23 cellular contexts compared by ENCODE assay signal in the genomic region with DNA sequence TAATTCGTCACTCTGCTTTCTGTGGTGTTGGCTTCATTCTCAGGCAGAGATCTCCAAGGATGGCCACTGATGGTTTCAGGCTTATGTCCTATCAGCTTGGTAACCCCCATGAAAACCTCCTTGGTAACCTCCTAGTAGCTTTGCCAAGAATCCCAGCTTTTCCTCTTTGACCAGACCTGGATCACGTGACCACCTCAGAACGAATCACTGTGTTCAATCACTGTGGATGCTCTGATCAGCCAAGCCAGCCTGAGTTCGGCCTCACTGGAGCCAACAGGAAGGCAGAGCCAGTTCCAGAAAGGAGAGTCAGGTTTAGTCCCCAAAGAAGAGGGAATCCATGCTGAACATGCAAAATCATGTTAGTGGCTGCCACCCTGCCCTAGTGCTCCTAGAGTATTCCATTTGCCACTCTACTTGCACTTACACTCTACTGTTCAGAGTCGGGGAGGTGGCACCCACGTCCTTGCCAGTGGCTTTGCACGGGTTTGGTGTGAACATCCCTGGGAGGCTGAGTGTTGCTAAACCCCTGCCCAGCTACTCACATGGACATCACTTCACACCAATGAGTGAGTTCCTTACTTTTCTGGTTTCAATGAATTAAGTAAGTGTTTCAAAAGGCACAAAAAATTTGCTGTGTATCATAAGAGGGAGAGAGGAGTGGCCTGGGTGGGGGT. TPM values are rescaled to one million over a fixed set of nuclear protein-coding genes. Genes with fewer than 3 reads are reported as not detected.
DNase-seq lines count a peak whose midpoint lies in the region; ATAC-seq lines count a peak whose summit lies in the region.
"Had no signal": no experiment of that assay in that cellular context is flagged by ENCODE, and none has a peak within 500 bp of the region (broad histone marks: within the 10 kb centered on the region; RNA-seq: fewer than 3 reads in every experiment).

No MANE protein-coding gene starts in this region.

- no peak for DNase-seq in stimulated activated naive CD8-positive, alpha-beta T cell treated with anti-CD3 and anti-CD28 coated beads, Interleukin-15, Interleukin-2, amounts not matched to agents 100 U/mL and 50 U/mL, for 24 hours
- peak; percentile 62 for DNase-seq in SK-N-DZ (ENCODE audit: low spot score)
- peak; percentile 7 for DNase-seq in fibroblast of peridontal ligament (ENCODE audit: extremely low read depth)
- DNase-seq in activated CD4-positive, CD25-positive, alpha-beta regulatory T cell (lab: John Stamatoyannopoulos, UW): no peak
- DNase-seq: activated CD4-positive, alpha-beta T cell treated with anti-CD3 and anti-CD28 coated beads, Interleukin-2, amount 50 U/mL, for 48 hours; activated naive CD8-positive, alpha-beta T cell treated with anti-CD3 and anti-CD28 coated beads, Interleukin-2, amount 50 U/mL, for 24 hours; Caco-2; cerebellar nuclear complex; effector memory CD4-positive, alpha-beta T cell; KBM-7; MV-4-11; NCI-H1930; NCI-H2227 treated with DMSO at 0.1 percent for 48 hours; NCI-H774; Peyer's patch; right cardiac atrium had no signal

- H3K27ac Mint-ChIP-seq in stimulated activated naive CD8-positive, alpha-beta T cell treated with anti-CD3 and anti-CD28 coated beads, Interleukin-15, Interleukin-2, amounts not matched to agents 100 ng/mL and 50 ng/mL, for 24 hours: peak overlapping the region; percentile 31
- H3K27ac Mint-ChIP-seq: activated naive CD8-positive, alpha-beta T cell treated with anti-CD3 and anti-CD28 coated beads, Interleukin-2, amount 50 U/mL, for 24 hours; T-helper 2 cell treated with Interferon-gamma antibody and Interleukin-4, amounts not matched to agents 5 μg/mL and 100 μg/mL, for 36 hours; type B pancreatic cell had no signal

- ATAC-seq in stimulated activated naive CD8-positive, alpha-beta T cell treated with anti-CD3 and anti-CD28 coated beads, Interleukin-15, Interleukin-2, amounts not matched to agents 100 U/mL and 50 U/mL, for 24 hours: no peak
- ATAC-seq in GM19023 (IDR thresholded peaks at IDR 0.05; ENCODE audit: unreplicated experiment) (no peak), GM19452 (IDR thresholded peaks at IDR 0.05; ENCODE audit: unreplicated experiment) (no peak), HG03521 (IDR thresholded peaks at IDR 0.05; ENCODE audit: unreplicated experiment) (no peak)
- ATAC-seq: activated naive CD8-positive, alpha-beta T cell treated with anti-CD3 and anti-CD28 coated beads, Interleukin-2, amount 50 U/mL, for 24 hours; esophagus mucosa; right cardiac atrium had no signal

- no peaks in the 10 kb centered on the region for H3K36me3 Mint-ChIP-seq in stimulated activated naive CD8-positive, alpha-beta T cell treated with anti-CD3 and anti-CD28 coated beads, Interleukin-15, Interleukin-2, amounts not matched to agents 100 ng/mL and 50 ng/mL, for 24 hours (ENCODE audit: low read depth)
- H3K36me3 Mint-ChIP-seq: type B pancreatic cell had no signal

- no peak overlapping the region for H3K4me3 Mint-ChIP-seq in stimulated activated naive CD8-positive, alpha-beta T cell treated with anti-CD3 and anti-CD28 coated beads, Interleukin-15, Interleukin-2, amounts not matched to agents 100 ng/mL and 50 ng/mL, for 24 hours
- H3K4me3 Mint-ChIP-seq: activated naive CD8-positive, alpha-beta T cell treated with anti-CD3 and anti-CD28 coated beads, Interleukin-2, amount 50 U/mL, for 24 hours; T-helper 2 cell treated with Interferon-gamma antibody and Interleukin-4, amounts not matched to agents 5 μg/mL and 100 μg/mL, for 36 hours; type B pancreatic cell had no signal

- H3K27me3 Mint-ChIP-seq in stimulated activated naive CD8-positive, alpha-beta T cell treated with anti-CD3 and anti-CD28 coated beads, Interleukin-15, Interleukin-2, amounts not matched to agents 100 ng/mL and 50 ng/mL, for 24 hours: no peaks in the 10 kb centered on the region
- H3K27me3 Mint-ChIP-seq: activated naive CD8-positive, alpha-beta T cell treated with anti-CD3 and anti-CD28 coated beads, Interleukin-2, amount 50 U/mL, for 24 hours; type B pancreatic cell had no signal

- H3K4me1 Mint-ChIP-seq in stimulated activated naive CD8-positive, alpha-beta T cell treated with anti-CD3 and anti-CD28 coated beads, Interleukin-15, Interleukin-2, amounts not matched to agents 100 ng/mL and 50 ng/mL, for 24 hours (ENCODE audit: low read depth): no peaks in the 10 kb centered on the region

- H3K9me3 Mint-ChIP-seq in stimulated activated naive CD8-positive, alpha-beta T cell treated with anti-CD3 and anti-CD28 coated beads, Interleukin-15, Interleukin-2, amounts not matched to agents 100 ng/mL and 50 ng/mL, for 24 hours: no peaks in the 10 kb centered on the region
- H3K9me3 Mint-ChIP-seq: T-helper 2 cell treated with Interferon-gamma antibody and Interleukin-4, amounts not matched to agents 5 μg/mL and 100 μg/mL, for 36 hours; type B pancreatic cell had no signal

RNA-seq across cellular contexts. Expression of a gene that starts 33.5 kb away (rescaled TPM):
- 54.5 and 58.7 TPM in 2 replicates for polyA plus RNA-seq in SK-N-DZ (2014; cell fraction: cytosol; rRNA removed)
- 32.9 and 34.1 TPM in 2 replicates for polyA plus RNA-seq in SK-N-DZ (2014; cell fraction: nucleus; rRNA removed)

Comparison
In these comparisons a context has a peak if more than half of its experiments do, and no peak if none do; other contexts are left out.
1. DNase-seq: peak in SK-N-DZ (single experiment) and fibroblast of peridontal ligament (single experiment); none in stimulated activated naive CD8-positive, alpha-beta T cell treated with anti-CD3 and anti-CD28 coated beads, Interleukin-15, Interleukin-2, amounts not matched to agents 100 U/mL and 50 U/mL, for 24 hours (single experiment) and activated CD4-positive, CD25-positive, alpha-beta regulatory T cell (0 of 4).